8 cellular contexts compared by ENCODE assay signal in the genomic region with DNA sequence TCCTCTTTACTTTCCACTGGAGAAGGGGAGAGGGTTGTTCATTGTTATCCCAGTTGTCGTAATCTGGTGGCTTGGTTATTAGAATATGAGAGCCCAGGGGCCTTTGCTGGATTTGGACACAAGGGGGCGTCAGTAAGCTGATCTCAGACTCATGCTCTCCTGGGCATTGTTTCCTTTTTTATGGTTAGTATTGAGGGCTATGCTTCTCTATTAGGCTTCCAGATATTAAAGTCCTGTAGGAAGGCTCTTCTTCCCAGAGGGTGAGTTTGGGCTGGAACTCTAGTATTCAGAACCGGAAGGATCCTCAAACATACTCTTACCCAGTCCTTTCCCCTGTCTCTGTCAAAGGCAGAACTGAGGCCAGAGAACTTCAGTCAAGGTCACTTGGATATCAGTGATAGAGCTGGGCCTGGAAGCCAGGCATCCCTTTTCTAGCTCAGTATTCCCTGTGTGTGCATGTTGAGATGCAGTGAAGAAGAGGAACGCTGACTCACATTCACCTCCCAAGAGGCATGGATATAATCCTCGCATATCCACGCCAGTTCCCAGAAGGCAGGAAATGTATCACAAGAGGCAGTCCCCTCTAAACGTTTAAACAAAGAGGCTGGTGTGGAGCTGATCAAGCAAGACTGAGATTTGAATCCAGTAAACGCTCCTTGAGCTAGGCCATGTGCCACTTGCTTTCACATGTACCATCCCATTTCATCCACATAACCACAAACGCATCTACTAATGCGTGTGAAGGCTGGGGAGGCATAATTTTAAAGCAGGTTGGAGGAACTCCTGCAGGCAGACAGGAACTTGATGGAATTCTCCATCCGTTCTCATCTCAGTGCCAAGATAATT. TPM values are rescaled to one million over a fixed set of nuclear protein-coding genes. Genes with fewer than 3 reads are reported as not detected.
A peak's percentile ranks its signal among the peaks of the same experiment; 100 is the strongest.
DNase-seq lines count a peak whose midpoint lies in the region; ATAC-seq and TF ChIP-seq lines count a peak whose summit lies in the region.

No MANE protein-coding gene starts in this region.

- no peaks in the 10 kb centered on the region; the same call in 1 of the 2 replicates for H4K20me1 ChIP-seq in GM23338 (replicated peaks; ENCODE audit: insufficient read depth)

- ATAC-seq in GM23338, result peak; percentile 89
- peak; percentile 77 for ATAC-seq in activated CD8-positive, alpha-beta T cell treated with anti-CD3 and anti-CD28 coated beads, Interleukin-2, amount 10 ng/mL, durations not matched to agents 7 days and 5 days

- no peak overlapping the region for H3K9ac ChIP-seq in endodermal cell (ENCODE audit: extremely low read depth, low read length, poor library complexity, severe bottlenecking)

- WGBS in endodermal cell (ENCODE audit: insufficient coverage in 1 of 2, insufficient read length in 1 of 2), 2 experiments, result 74% methylated on average over 7 to 11 of the region's 11 CpGs

- H3K36me3 ChIP-seq in GM23338 (ENCODE audit: insufficient read depth) (no peaks in the 10 kb centered on the region), endodermal cell (ENCODE audit: control insufficient read depth, insufficient read depth, low read length) (peaks cover 48% of the 10 kb centered on the region)

- H3K79me2 ChIP-seq in GM23338 (replicated peaks; ENCODE audit: insufficient read depth), result no peaks in the 10 kb centered on the region

- H3K27ac Mint-ChIP-seq in GM23338 (peak overlapping the region; percentile 92), endodermal cell (peak overlapping the region; percentile 83), mesothelial cell of epicardium (peak overlapping the region; percentile 40)
- peak overlapping the region; percentile 40 for H3K27ac Mint-ChIP-seq in activated CD8-positive, alpha-beta T cell treated with anti-CD3 and anti-CD28 coated beads, Interleukin-2, amount 10 ng/mL, durations not matched to agents 7 days and 5 days

- H2AFZ ChIP-seq in GM23338, result no peak overlapping the region

- H3K27me3 ChIP-seq in GM23338 (ENCODE audit: insufficient read depth), result no peaks in the 10 kb centered on the region
- no peaks in the 10 kb centered on the region for H3K27me3 ChIP-seq in endodermal cell (ENCODE audit: control insufficient read depth, insufficient read depth, low read length, poor library complexity, severe bottlenecking)

- H3K4me1 ChIP-seq in GM23338 (ENCODE audit: insufficient read depth) (no peaks in the 10 kb centered on the region), endodermal cell (ENCODE audit: control insufficient read depth, insufficient read depth, low read length) (no peaks in the 10 kb centered on the region)

- no peaks in the 10 kb centered on the region for H3K9me2 ChIP-seq in GM23338 (ENCODE audit: insufficient read depth)

- DNase-seq in AG08396 (ENCODE audit: low spot score) (peak; percentile 77), GM23338 (ENCODE audit: low spot score) (peak; percentile 83), NCI-H526 (lab: John Stamatoyannopoulos, UW) (peak; percentile 32 to 83), endodermal cell (peak; percentile 92), mesothelial cell of epicardium (ENCODE audit: low spot score in 2 of 2, unreplicated experiment in 2 of 2) (peak in 1 of 2 experiments; percentile 71)
- peak; percentile 73 for DNase-seq in activated CD8-positive, alpha-beta T cell treated with anti-CD3 and anti-CD28 coated beads, Interleukin-2, amount 10 ng/mL, durations not matched to agents 7 days and 5 days
- DNase-seq in stimulated activated CD8-positive, alpha-beta memory T cell treated with anti-CD3 and anti-CD28 coated beads, Interleukin-2, amount 100 ng/mL, for 48 hours (ENCODE audit: low read depth in 2 of 2), result peak; percentile 11 to 33
- DNase-seq in activated CD4-positive, CD25-positive, alpha-beta regulatory T cell treated with anti-CD3 and anti-CD28 coated beads, Interleukin-2, amount 50 U/mL, for 72 hours, result no peak

- POLR2A ChIA-PET in activated CD8-positive, alpha-beta T cell treated with anti-CD3 and anti-CD28 coated beads, Interleukin-2, amount 10 ng/mL, durations not matched to agents 7 days and 5 days (lab: Charles Lee), result no interaction called here

- H3K4me3 ChIP-seq in GM23338 (no peak overlapping the region), endodermal cell (ENCODE audit: low read length) (no peak overlapping the region)

- TF ChIP-seq CTCF in GM23338 (conservative IDR thresholded peaks at IDR 0.05; ENCODE audit: low read depth in 2 of 2), result peak; percentile 86 to 97
- peak; percentile 95 for TF ChIP-seq CTCF in endodermal cell (conservative IDR thresholded peaks at IDR 0.05)
- peak; percentile 73 for TF ChIP-seq CTCF in mesothelial cell of epicardium (IDR thresholded peaks at IDR 0.05; ENCODE audit: unreplicated experiment)

- H3K27ac ChIP-seq in GM23338 (ENCODE audit: low read depth) (no peak overlapping the region), endodermal cell (ENCODE audit: low read depth, low read length) (no peak overlapping the region)

- peaks cover 5% of the 10 kb centered on the region for H3K4me1 Mint-ChIP-seq in GM23338
- H3K4me1 Mint-ChIP-seq in activated CD8-positive, alpha-beta T cell treated with anti-CD3 and anti-CD28 coated beads, Interleukin-2, amount 10 ng/mL, durations not matched to agents 7 days and 5 days (ENCODE audit: low read depth), result no peaks in the 10 kb centered on the region
- peaks cover 6% of the 10 kb centered on the region for H3K4me1 Mint-ChIP-seq in endodermal cell
- no peaks in the 10 kb centered on the region for H3K4me1 Mint-ChIP-seq in mesothelial cell of epicardium

- H3K27me3 Mint-ChIP-seq in GM23338 (ENCODE audit: insufficient read depth, low read depth, poor library complexity) (peaks cover 10% of the 10 kb centered on the region), endodermal cell (ENCODE audit: insufficient read depth) (no peaks in the 10 kb centered on the region), mesothelial cell of epicardium (ENCODE audit: low read depth) (no peaks in the 10 kb centered on the region)
- H3K27me3 Mint-ChIP-seq in activated CD8-positive, alpha-beta T cell treated with anti-CD3 and anti-CD28 coated beads, Interleukin-2, amount 10 ng/mL, durations not matched to agents 7 days and 5 days (ENCODE audit: low read depth), result no peaks in the 10 kb centered on the region

- CTCF ChIA-PET in activated CD8-positive, alpha-beta T cell treated with anti-CD3 and anti-CD28 coated beads, Interleukin-2, amount 10 ng/mL, durations not matched to agents 7 days and 5 days (lab: Charles Lee), result interaction anchor here (0.7 to 1.7 kb wide), 20 partner anchors 9 to 831 kb away, joined by 3 to 8 read pairs (median 4); a partner anchor contains a TSS

- peaks cover 45% of the 10 kb centered on the region for H3K36me3 Mint-ChIP-seq in GM23338 (ENCODE audit: low read depth)
- peaks cover 24% of the 10 kb centered on the region for H3K36me3 Mint-ChIP-seq in activated CD8-positive, alpha-beta T cell treated with anti-CD3 and anti-CD28 coated beads, Interleukin-2, amount 10 ng/mL, durations not matched to agents 7 days and 5 days (ENCODE audit: low read depth)
- H3K36me3 Mint-ChIP-seq in endodermal cell (ENCODE audit: low read depth), result peaks cover 58% of the 10 kb centered on the region
- H3K36me3 Mint-ChIP-seq in mesothelial cell of epicardium, result peaks cover 36% of the 10 kb centered on the region

- H3K4me2 ChIP-seq in GM23338, result no peak overlapping the region

- H3K4me3 Mint-ChIP-seq in GM23338, result no peak overlapping the region
- H3K4me3 Mint-ChIP-seq in activated CD8-positive, alpha-beta T cell treated with anti-CD3 and anti-CD28 coated beads, Interleukin-2, amount 10 ng/mL, durations not matched to agents 7 days and 5 days, result no peak overlapping the region
- H3K4me3 Mint-ChIP-seq in endodermal cell, result no peak overlapping the region
- no peak overlapping the region for H3K4me3 Mint-ChIP-seq in mesothelial cell of epicardium

- H3K9me3 Mint-ChIP-seq in GM23338, result no peaks in the 10 kb centered on the region
- no peaks in the 10 kb centered on the region for H3K9me3 Mint-ChIP-seq in activated CD8-positive, alpha-beta T cell treated with anti-CD3 and anti-CD28 coated beads, Interleukin-2, amount 10 ng/mL, durations not matched to agents 7 days and 5 days (ENCODE audit: insufficient read depth)
- H3K9me3 Mint-ChIP-seq in endodermal cell, result no peaks in the 10 kb centered on the region
- H3K9me3 Mint-ChIP-seq in mesothelial cell of epicardium, result no peaks in the 10 kb centered on the region

- no peaks in the 10 kb centered on the region for H3K9me3 ChIP-seq in endodermal cell (ENCODE audit: control insufficient read depth, low read length)

- H3F3A ChIP-seq in GM23338 (replicated peaks; ENCODE audit: low read depth), result no peaks in the 10 kb centered on the region

RNA-seq across cellular contexts. Expression of a gene that starts 41.6 kb away (rescaled TPM):
- 20.7 and 20.8 TPM in 2 replicates for total RNA-seq in GM23338 (2014; rRNA removed; shearing (Covaris generic))
- polyA plus RNA-seq in GM23338 (2016; fragmentation: Nextera tagmentation; extraction: Ambion mirVana), result 20.8 and 26.8 TPM in 2 replicates
- total RNA-seq in activated CD8-positive, alpha-beta T cell treated with anti-CD3 and anti-CD28 coated beads, Interleukin-2, amount 10 ng/mL, durations not matched to agents 7 days and 5 days, result 10 to 100 TPM; 32.0 to 34.1 TPM
- total RNA-seq in endodermal cell (10 to 100 TPM; 32.0 to 39.8 TPM), mesothelial cell of epicardium (41.4 to 47.1 TPM (median 42.8 TPM) in 3 replicates)
- polyA plus RNA-seq in endodermal cell (2013, experiment 1 of 2), result 30.8 TPM
- polyA plus RNA-seq in endodermal cell (2013, experiment 2 of 2), result 29.5 TPM

RNA-seq across cellular contexts. Expression of a gene that starts 41.9 kb away (rescaled TPM):
- 45.2 and 56.2 TPM in 2 replicates for total RNA-seq in GM23338 (2014; rRNA removed; shearing (Covaris generic))
- 15.8 and 16.8 TPM in 2 replicates for polyA plus RNA-seq in GM23338 (2016; fragmentation: Nextera tagmentation; extraction: Ambion mirVana)
- 10 to 100 TPM; 35.7 to 38.8 TPM for total RNA-seq in activated CD8-positive, alpha-beta T cell treated with anti-CD3 and anti-CD28 coated beads, Interleukin-2, amount 10 ng/mL, durations not matched to agents 7 days and 5 days
- 10 to 100 TPM; 50.9 to 53.5 TPM for total RNA-seq in endodermal cell
- polyA plus RNA-seq in endodermal cell (2013, experiment 1 of 2), result 51.3 TPM
- polyA plus RNA-seq in endodermal cell (2013, experiment 2 of 2), result 55.3 TPM
- total RNA-seq in mesothelial cell of epicardium, result 54.0 to 56.2 TPM (median 54.8 TPM) in 3 replicates

RNA-seq across cellular contexts. Expression of a gene that starts 54.3 kb away (rescaled TPM):
- total RNA-seq in GM23338 (2014; rRNA removed; shearing (Covaris generic)), result 24.7 and 41.6 TPM in 2 replicates
- 36.7 and 38.5 TPM in 2 replicates for polyA plus RNA-seq in GM23338 (2016; fragmentation: Nextera tagmentation; extraction: Ambion mirVana)
- 10 to 100 TPM; 42.8 to 44.3 TPM for total RNA-seq in activated CD8-positive, alpha-beta T cell treated with anti-CD3 and anti-CD28 coated beads, Interleukin-2, amount 10 ng/mL, durations not matched to agents 7 days and 5 days
- total RNA-seq in endodermal cell (10 to 100 TPM; 24.9 to 28.2 TPM), mesothelial cell of epicardium (24.3 to 26.4 TPM (median 26.2 TPM) in 3 replicates)
- polyA plus RNA-seq in endodermal cell (2013, experiment 1 of 2), result 63.3 TPM
- 58.3 TPM for polyA plus RNA-seq in endodermal cell (2013, experiment 2 of 2)

RNA-seq across cellular contexts. Expression of a gene that starts 54.6 kb away (rescaled TPM):
- 29.0 and 40.1 TPM in 2 replicates for total RNA-seq in GM23338 (2014; rRNA removed; shearing (Covaris generic))
- polyA plus RNA-seq in GM23338 (2016; fragmentation: Nextera tagmentation; extraction: Ambion mirVana), result 16.7 and 18.5 TPM in 2 replicates
- 10 to 100 TPM; 25.0 to 28.5 TPM for total RNA-seq in activated CD8-positive, alpha-beta T cell treated with anti-CD3 and anti-CD28 coated beads, Interleukin-2, amount 10 ng/mL, durations not matched to agents 7 days and 5 days
- total RNA-seq in endodermal cell (10 to 100 TPM; 12.8 to 22.6 TPM), mesothelial cell of epicardium (17.3 to 19.6 TPM (median 18.0 TPM) in 3 replicates)
- polyA plus RNA-seq in endodermal cell (2013, experiment 1 of 2), result 31.2 TPM
- polyA plus RNA-seq in endodermal cell (2013, experiment 2 of 2), result 32.0 TPM

Comparison
In these comparisons a context has a peak if more than half of its experiments do, and no peak if none do; other contexts are left out.
1. H3K27ac Mint-ChIP-seq: peak in every context shown above with its lines; median percentile 92 in GM23338; 83 in endodermal cell; 40 in activated CD8-positive, alpha-beta T cell treated with anti-CD3 and anti-CD28 coated beads, Interleukin-2, amount 10 ng/mL, durations not matched to agents 7 days and 5 days; 40 in mesothelial cell of epicardium.